ENCODE assay signal across 25 cellular contexts in genomic region chr18:8841781-8842485, GRCh38.
DNase-seq lines count a peak whose midpoint lies in the region; ATAC-seq and TF ChIP-seq lines count a peak whose summit lies in the region.
"Had no signal": no experiment of that assay in that cellular context is flagged by ENCODE, and none has a peak within 500 bp of the region (broad histone marks: within the 10 kb centered on the region; RNA-seq: fewer than 3 reads in every experiment).

No MANE protein-coding gene starts in this region.

- H3K9me3 Mint-ChIP-seq in chondrocyte (ENCODE audit: low read depth): peaks cover 3% of the 10 kb centered on the region
- H3K9me3 Mint-ChIP-seq: natural killer cell treated with Interleukin-12 subunit alpha and Interleukin-12 subunit beta and Interleukin-15 and Interleukin-18, amount 100 ng/mL, for 72 hours had no signal

- intact Hi-C loops in IMR-90 (cut with micrococcal nuclease): no loop called here

- peak overlapping the region in 1 of 2 experiments; percentile 65; a peak in 1 of 4 replicates for H4K8ac ChIP-seq in IMR-90 (ENCODE audit: low read depth in 2 of 2, low read length in 2 of 2)
- no peak overlapping the region for H4K8ac ChIP-seq in mesenchymal stem cell (ENCODE audit: low read length)

- no TSS peak for BruUV-seq in IMR-90 (replicated peaks; lab: Mats Ljungman, UMichigan)

- H3K23ac ChIP-seq in IMR-90 (ENCODE audit: low read depth, low read length) (peak overlapping the region; percentile 55; the same call in 1 of the 2 replicates), mesenchymal stem cell (ENCODE audit: low read length in 2 of 2) (no peak overlapping the region)

- TF ChIP-seq CTCF in AG09309 (IDR thresholded peaks at IDR 0.05; ENCODE audit: control insufficient read depth, insufficient read depth, low read depth, low read length, missing control alignments) (no peak), IMR-90 (conservative IDR thresholded peaks at IDR 0.05; ENCODE audit: low read depth, low read length) (no peak), chondrocyte (IDR thresholded peaks at IDR 0.05) (no peak)

- no peak overlapping the region for H4K5ac ChIP-seq in IMR-90 (ENCODE audit: low read depth, low read length)

- H2BK15ac ChIP-seq in IMR-90 (ENCODE audit: low read depth, low read length): peak overlapping the region; percentile 64; the same call in 2 of the 3 replicates
- H2BK15ac ChIP-seq in mesenchymal stem cell (ENCODE audit: low read depth, poor library complexity, severe bottlenecking): no peak overlapping the region

- H3K14ac ChIP-seq in IMR-90 (replicated peaks; ENCODE audit: low read depth, low read length) (peak overlapping the region; percentile 53; the same call in 1 of the 2 replicates), mesenchymal stem cell (ENCODE audit: low read length in 2 of 2) (no peak overlapping the region)

- H2BK5ac ChIP-seq in IMR-90 (ENCODE audit: low read depth, low read length, poor library complexity, severe bottlenecking): peak overlapping the region; percentile 69
- no peak overlapping the region for H2BK5ac ChIP-seq in mesenchymal stem cell (ENCODE audit: low read depth, low read length, poor library complexity, severe bottlenecking)

- H3K27ac ChIP-seq in IMR-90 (ENCODE audit: insufficient read depth, low read length) (0 out of 2 replicates have a peak overlapping the region, but pooled peaks have one; percentile 2), mesenchymal stem cell (ENCODE audit: low read length, poor library complexity, severe bottlenecking) (peak overlapping the region; percentile 55)
- H3K27ac ChIP-seq: A549, esophagus squamous epithelium, SJSA1, transverse colon had no signal

- H3K4me3 ChIP-seq in AG09309 (ENCODE audit: control insufficient read depth, low read depth, low read length) (no peak overlapping the region), IMR-90 (ENCODE audit: insufficient read depth, low read depth, low read length) (no peak overlapping the region), mesenchymal stem cell (ENCODE audit: insufficient read depth in 1 of 2, low read depth in 1 of 2, low read length in 2 of 2) (no peak overlapping the region)
- H3K4me3 ChIP-seq: A549, esophagus squamous epithelium, SJSA1, transverse colon had no signal

- peak overlapping the region; percentile 38; the same call in 1 of the 2 replicates for H3K18ac ChIP-seq in IMR-90 (ENCODE audit: low read depth, low read length)
- no peak overlapping the region for H3K18ac ChIP-seq in mesenchymal stem cell (ENCODE audit: low read depth in 1 of 2, low read length in 2 of 2)

- H3K9ac ChIP-seq in IMR-90 (ENCODE audit: low read depth, low read length) (no peak overlapping the region), mesenchymal stem cell (ENCODE audit: low read length) (no peak overlapping the region)

- H2BK120ac ChIP-seq in IMR-90 (ENCODE audit: low read depth, low read length) (peak overlapping the region; percentile 87), mesenchymal stem cell (ENCODE audit: low read depth, low read length) (no peak overlapping the region)

- no peaks in the 10 kb centered on the region for H4K20me1 ChIP-seq in IMR-90 (ENCODE audit: insufficient read depth, low read length)

- H3K4me2 ChIP-seq in IMR-90 (ENCODE audit: low read depth, low read length) (peak overlapping the region; percentile 73; the same call in 1 of the 2 replicates), mesenchymal stem cell (ENCODE audit: low read length, poor library complexity, severe bottlenecking) (no peak overlapping the region)
- H3K4me2 ChIP-seq: A549 had no signal

- peak overlapping the region; percentile 32; the same call in 1 of the 2 replicates for H3K56ac ChIP-seq in IMR-90 (ENCODE audit: extremely low read depth, insufficient read depth, low read length)

- H3K4ac ChIP-seq in IMR-90 (ENCODE audit: low read depth, low read length) (peak overlapping the region; percentile 86), mesenchymal stem cell (ENCODE audit: low read depth in 1 of 2, low read length in 2 of 2) (no peak overlapping the region)

- H2AFZ ChIP-seq in IMR-90 (replicated peaks; ENCODE audit: low read length, poor library complexity) (no peak overlapping the region), mesenchymal stem cell (ENCODE audit: low read depth, low read length) (no peak overlapping the region)

- POLR2A ChIA-PET in IMR-90 (lab: Charles Lee; ENCODE audit: unreplicated experiment): interaction anchor here (1.0 kb wide), 1 partner anchor 42 kb away, joined by 3 read pairs; no protein-coding TSS in a partner anchor

- no peaks in the 10 kb centered on the region for H3K27me3 Mint-ChIP-seq in chondrocyte (ENCODE audit: low read depth)

- no peak overlapping the region for H2AK9ac ChIP-seq in IMR-90 (replicated peaks; ENCODE audit: low read depth, low read length, poor library complexity)

- peaks cover 5% of the 10 kb centered on the region; the same call in 1 of the 2 replicates for H3K4me1 ChIP-seq in IMR-90 (ENCODE audit: control insufficient read depth, insufficient read depth, low read length)
- peaks cover 3% of the 10 kb centered on the region for H3K4me1 ChIP-seq in mesenchymal stem cell (ENCODE audit: control insufficient read depth, insufficient read depth, low read depth, low read length)
- H3K4me1 ChIP-seq: A549, transverse colon had no signal

- dilution Hi-C loops in IMR-90 (cut with HindIII; ENCODE audit: low sequenced_read_pairs, unreplicated experiment): no loop called here

- peak overlapping the region; percentile 3 for H3K27ac Mint-ChIP-seq in chondrocyte (ENCODE audit: unreplicated experiment)
- H3K27ac Mint-ChIP-seq: natural killer cell treated with Interleukin-12 subunit alpha and Interleukin-12 subunit beta and Interleukin-15 and Interleukin-18, amount 100 ng/mL, for 72 hours; T-helper 1 cell treated with Interleukin-12 subunit alpha and Interleukin-12 subunit beta and Interleukin-4 antibody, amounts not matched to agents 30 μg/mL and 1 μg/mL, for 36 hours had no signal

- DNase-seq in AG09309 (ENCODE audit: low read depth) (peak; percentile 3), IMR-90 (peak; percentile 65), chondrocyte (ENCODE audit: low spot score) (no peak), mesenchymal stem cell (no peak), hippocampal formation (lab: John Stamatoyannopoulos, UW) (no peak)
- DNase-seq: activated CD4-positive, alpha-beta T cell treated with anti-CD3 and anti-CD28 coated beads for 4 hours; activated naive CD4-positive, alpha-beta T cell treated with anti-CD3 and anti-CD28 coated beads, Interleukin-2, amount 50 U/mL, for 16 hours; activated T-cell treated with anti-CD3 and anti-CD28 coated beads, Interleukin-2, amount 50 U/mL, for 48 hours; DMS53; effector CD4-positive, alpha-beta T cell; esophagus squamous epithelium; Kasumi-1; left colon; NCI-H1048; NCI-H1930; right cardiac atrium; transverse colon had no signal

- no peak overlapping the region for H2BK12ac ChIP-seq in mesenchymal stem cell (ENCODE audit: low read length in 2 of 2)

- peaks cover 16% of the 10 kb centered on the region for H3K4me1 Mint-ChIP-seq in chondrocyte (ENCODE audit: low read depth)
- H3K4me1 Mint-ChIP-seq: CD14-positive monocyte had no signal

- ATAC-seq in IMR-90 (ENCODE audit: low read depth) (peak; percentile 65), GM18907 (IDR thresholded peaks at IDR 0.05; ENCODE audit: unreplicated experiment) (no peak), HG03159 (IDR thresholded peaks at IDR 0.05; ENCODE audit: unreplicated experiment) (no peak), HG03460 (IDR thresholded peaks at IDR 0.05; ENCODE audit: unreplicated experiment) (no peak)
- ATAC-seq: A549; left colon; natural killer cell treated with Interleukin-12 subunit alpha and Interleukin-12 subunit beta and Interleukin-15 and Interleukin-18, amount 100 ng/mL, for 72 hours; right cardiac atrium had no signal

- no peaks in the 10 kb centered on the region for H3K36me3 Mint-ChIP-seq in chondrocyte (ENCODE audit: low read depth)
- H3K36me3 Mint-ChIP-seq: CD14-positive monocyte; natural killer cell treated with Interleukin-12 subunit alpha and Interleukin-12 subunit beta and Interleukin-15 and Interleukin-18, amount 100 ng/mL, for 72 hours had no signal

- H3K79me1 ChIP-seq in IMR-90 (ENCODE audit: low read depth in 1 of 2, low read length in 2 of 2): no peaks in the 10 kb centered on the region
- no peaks in the 10 kb centered on the region for H3K79me1 ChIP-seq in mesenchymal stem cell (replicated peaks; ENCODE audit: low read length, poor library complexity, severe bottlenecking)

- peak overlapping the region; percentile 40; the same call in 1 of the 2 replicates for H2AK5ac ChIP-seq in IMR-90 (ENCODE audit: low read depth, low read length)
- H2AK5ac ChIP-seq in mesenchymal stem cell (ENCODE audit: low read length, severe bottlenecking): no peak overlapping the region

- H4K91ac ChIP-seq in IMR-90 (ENCODE audit: insufficient read depth, low read depth, low read length) (peak overlapping the region; percentile 63; the same call in 1 of the 2 replicates), mesenchymal stem cell (ENCODE audit: low read length) (no peak overlapping the region)

- CTCF ChIA-PET in IMR-90 (lab: Yijun Ruan, JAX): no interaction called here

- H3K9me3 ChIP-seq in IMR-90 (ENCODE audit: control insufficient read depth, insufficient read depth, low read length): peaks cover 4% of the 10 kb centered on the region
- H3K9me3 ChIP-seq in mesenchymal stem cell (ENCODE audit: control insufficient read depth, low read length): peaks cover 5% of the 10 kb centered on the region
- H3K9me3 ChIP-seq: A549, SJSA1, transverse colon had no signal

- peak overlapping the region; percentile 95 for H2BK20ac ChIP-seq in IMR-90 (ENCODE audit: low read depth, low read length)

- H3K9me1 ChIP-seq in IMR-90 (ENCODE audit: insufficient read depth, low read length): peaks cover 13% of the 10 kb centered on the region

- H3K36me3 ChIP-seq in IMR-90 (ENCODE audit: control insufficient read depth, insufficient read depth, low read length): no peaks in the 10 kb centered on the region
- no peaks in the 10 kb centered on the region for H3K36me3 ChIP-seq in mesenchymal stem cell (ENCODE audit: control insufficient read depth in 1 of 2, insufficient read depth in 2 of 2, low read depth in 1 of 2, low read length in 2 of 2)
- H3K36me3 ChIP-seq: esophagus squamous epithelium, SJSA1, transverse colon had no signal

- TF ChIP-seq RAD21 in IMR-90 (IDR thresholded peaks at IDR 0.05; ENCODE audit: low read length): no peak

- no peak for TF ChIP-seq POLR2A in IMR-90 (IDR thresholded peaks at IDR 0.05; ENCODE audit: low read depth, low read length)

- no peak overlapping the region for H3K4me3 Mint-ChIP-seq in chondrocyte (ENCODE audit: unreplicated experiment)
- H3K4me3 Mint-ChIP-seq: CD14-positive monocyte; natural killer cell treated with Interleukin-12 subunit alpha and Interleukin-12 subunit beta and Interleukin-15 and Interleukin-18, amount 100 ng/mL, for 72 hours; T-helper 1 cell treated with Interleukin-12 subunit alpha and Interleukin-12 subunit beta and Interleukin-4 antibody, amounts not matched to agents 30 μg/mL and 1 μg/mL, for 36 hours had no signal

- no CpG with 5 or more reads among the region's 4 CpGs for WGBS in IMR-90 (ENCODE audit: extremely low coverage in 2 of 2, insufficient read length in 1 of 2), 2 experiments
- WGBS in mesenchymal stem cell: 90% methylated on average over 4 of the region's 4 CpGs

- H3K27me3 ChIP-seq in IMR-90 (ENCODE audit: control insufficient read depth, insufficient read depth, low read length) (no peaks in the 10 kb centered on the region), mesenchymal stem cell (ENCODE audit: control insufficient read depth in 1 of 2, insufficient read depth in 1 of 2, low read length in 2 of 2) (no peaks in the 10 kb centered on the region)
- H3K27me3 ChIP-seq: esophagus squamous epithelium, SJSA1, transverse colon had no signal

- in situ Hi-C loops in IMR-90 (cut with MboI; ENCODE audit: low sequenced_read_pairs): no loop called here

Comparison
In these comparisons a context has a peak if more than half of its experiments do, and no peak if none do; other contexts are left out.
1. DNase-seq: peak in AG09309 (single experiment) and IMR-90 (single experiment); none in chondrocyte (single experiment), mesenchymal stem cell (single experiment) and hippocampal formation (0 of 2).